In the genomic region with DNA sequence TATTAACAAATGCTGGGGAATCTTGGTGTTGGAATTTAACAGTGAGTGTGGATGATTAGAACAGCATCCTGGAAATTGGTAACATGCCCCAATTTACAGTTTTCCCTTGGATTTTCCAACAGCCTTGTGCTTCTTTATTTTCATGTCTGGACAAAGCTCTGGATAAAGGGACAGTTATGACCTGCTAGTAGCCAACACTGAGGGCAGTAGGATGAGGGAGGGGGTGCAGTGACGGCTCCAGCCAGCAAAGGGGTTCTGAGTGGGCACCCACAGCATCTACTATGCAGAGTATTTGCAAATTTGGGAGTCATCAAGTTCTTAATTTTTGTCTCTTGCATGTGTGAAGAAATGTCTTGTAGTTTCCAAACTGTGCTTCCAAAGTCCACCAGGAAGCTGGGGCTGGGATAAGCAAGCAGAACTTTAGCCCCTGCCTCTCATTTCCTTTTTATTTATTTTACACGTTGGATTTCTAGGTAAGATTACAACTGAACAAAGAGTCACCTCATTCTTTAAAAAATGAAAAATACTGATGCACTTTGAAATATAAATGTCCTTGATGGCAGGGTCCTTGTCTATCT, we compare ENCODE assay signal across 1 cellular context.
TF ChIP-seq lines count a peak whose summit lies in the region.

No MANE protein-coding gene starts in this region.

TF ChIP-seq in HepG2, 621 proteins besides CTCF, POLR2A, EP300 and RAD21 (continued from another document and continues in another):
- TF ChIP-seq MAZ (IDR thresholded peaks at IDR 0.05; ENCODE audit: borderline replicate concordance, low read depth, low read length), result no peak
- no peak for TF ChIP-seq MAZ (CRISPR knock-in tag; IDR thresholded peaks at IDR 0.05; ENCODE audit: low read depth)
- TF ChIP-seq ZNF547 (CRISPR knock-in tag; IDR thresholded peaks at IDR 0.05), result no peak
- TF ChIP-seq RBFOX2 (IDR thresholded peaks at IDR 0.05; ENCODE audit: low read depth, low read length), result peak; percentile 63
- TF ChIP-seq, protein P1, sequence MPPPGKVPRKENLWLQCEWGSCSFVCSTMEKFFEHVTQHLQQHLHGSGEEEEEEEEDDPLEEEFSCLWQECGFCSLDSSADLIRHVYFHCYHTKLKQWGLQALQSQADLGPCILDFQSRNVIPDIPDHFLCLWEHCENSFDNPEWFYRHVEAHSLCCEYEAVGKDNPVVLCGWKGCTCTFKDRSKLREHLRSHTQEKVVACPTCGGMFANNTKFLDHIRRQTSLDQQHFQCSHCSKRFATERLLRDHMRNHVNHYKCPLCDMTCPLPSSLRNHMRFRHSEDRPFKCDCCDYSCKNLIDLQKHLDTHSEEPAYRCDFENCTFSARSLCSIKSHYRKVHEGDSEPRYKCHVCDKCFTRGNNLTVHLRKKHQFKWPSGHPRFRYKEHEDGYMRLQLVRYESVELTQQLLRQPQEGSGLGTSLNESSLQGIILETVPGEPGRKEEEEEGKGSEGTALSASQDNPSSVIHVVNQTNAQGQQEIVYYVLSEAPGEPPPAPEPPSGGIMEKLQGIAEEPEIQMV (CRISPR knock-in tag; IDR thresholded peaks at IDR 0.05; ENCODE audit: low read depth), result no peak
- no peak for TF ChIP-seq FOSL1 (CRISPR knock-in tag; IDR thresholded peaks at IDR 0.05; ENCODE audit: borderline replicate concordance)
- no peak for TF ChIP-seq CREB3 (CRISPR knock-in tag; IDR thresholded peaks at IDR 0.05)
- 0 out of 2 replicates have a peak, but pooled peaks have one; percentile 28 for TF ChIP-seq FOXC1 (CRISPR knock-in tag; IDR thresholded peaks at IDR 0.05; ENCODE audit: borderline replicate concordance)
- no peak for TF ChIP-seq RFXAP (CRISPR knock-in tag; IDR thresholded peaks at IDR 0.05; ENCODE audit: borderline replicate concordance)
- TF ChIP-seq CEBPG (CRISPR knock-in tag; IDR thresholded peaks at IDR 0.05), result peak; percentile 74
- no peak for TF ChIP-seq ZNF792 (CRISPR knock-in tag; IDR thresholded peaks at IDR 0.05)
- TF ChIP-seq SMAD9 (CRISPR knock-in tag; IDR thresholded peaks at IDR 0.05), result no peak
- no peak for TF ChIP-seq ZNF776 (CRISPR knock-in tag; IDR thresholded peaks at IDR 0.05)
- no peak; the same call in 1 of the 2 replicates for TF ChIP-seq SOX13 (IDR thresholded peaks at IDR 0.05)
- peak in 1 of 2 experiments; percentile 86; a peak in 2 of 4 replicates for TF ChIP-seq SOX13 (CRISPR knock-in tag; conservative IDR thresholded peaks at IDR 0.05 in 1 of 2, IDR thresholded peaks at IDR 0.05 in 1 of 2)
- no peak; the same call in 1 of the 2 replicates for TF ChIP-seq ZNF607 (CRISPR knock-in tag; IDR thresholded peaks at IDR 0.05; ENCODE audit: borderline replicate concordance)
- no peak for TF ChIP-seq MEF2D (CRISPR knock-in tag; IDR thresholded peaks at IDR 0.05)
- TF ChIP-seq ZNF883 (CRISPR knock-in tag; IDR thresholded peaks at IDR 0.05; ENCODE audit: not compliant biosample characterization), result no peak
- no peak for TF ChIP-seq TBL1XR1 (IDR thresholded peaks at IDR 0.05; ENCODE audit: borderline replicate concordance, low read length, partially characterized antibody)
- peak; percentile 63; the same call in 1 of the 2 replicates for TF ChIP-seq ELF1 (CRISPR knock-in tag; IDR thresholded peaks at IDR 0.05)
- TF ChIP-seq REL (CRISPR knock-in tag; conservative IDR thresholded peaks at IDR 0.05), result no peak
- no peak for TF ChIP-seq MYPOP (CRISPR knock-in tag; IDR thresholded peaks at IDR 0.05)
- no peak for TF ChIP-seq ZNF652 (CRISPR knock-in tag; IDR thresholded peaks at IDR 0.05; ENCODE audit: borderline replicate concordance, low read depth)
- TF ChIP-seq ZBTB39 (CRISPR knock-in tag; IDR thresholded peaks at IDR 0.05), result no peak
- no peak for TF ChIP-seq ZHX2 (IDR thresholded peaks at IDR 0.05; ENCODE audit: low read depth)
- TF ChIP-seq ZHX2 (CRISPR knock-in tag; IDR thresholded peaks at IDR 0.05; ENCODE audit: borderline replicate concordance), result no peak
- no peak for TF ChIP-seq TOPORS (CRISPR knock-in tag; IDR thresholded peaks at IDR 0.05)
- no peak for TF ChIP-seq WIZ (CRISPR knock-in tag; IDR thresholded peaks at IDR 0.05)
- no peak for TF ChIP-seq ZNF34 (CRISPR knock-in tag; IDR thresholded peaks at IDR 0.05; ENCODE audit: borderline replicate concordance)
- TF ChIP-seq, protein P2, sequence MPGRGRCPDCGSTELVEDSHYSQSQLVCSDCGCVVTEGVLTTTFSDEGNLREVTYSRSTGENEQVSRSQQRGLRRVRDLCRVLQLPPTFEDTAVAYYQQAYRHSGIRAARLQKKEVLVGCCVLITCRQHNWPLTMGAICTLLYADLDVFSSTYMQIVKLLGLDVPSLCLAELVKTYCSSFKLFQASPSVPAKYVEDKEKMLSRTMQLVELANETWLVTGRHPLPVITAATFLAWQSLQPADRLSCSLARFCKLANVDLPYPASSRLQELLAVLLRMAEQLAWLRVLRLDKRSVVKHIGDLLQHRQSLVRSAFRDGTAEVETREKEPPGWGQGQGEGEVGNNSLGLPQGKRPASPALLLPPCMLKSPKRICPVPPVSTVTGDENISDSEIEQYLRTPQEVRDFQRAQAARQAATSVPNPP (CRISPR knock-in tag; IDR thresholded peaks at IDR 0.05), result no peak
- TF ChIP-seq TSC22D2 (CRISPR knock-in tag; IDR thresholded peaks at IDR 0.05; ENCODE audit: borderline replicate concordance), result no peak; the same call in 1 of the 2 replicates
- TF ChIP-seq ZNF17 (CRISPR knock-in tag; IDR thresholded peaks at IDR 0.05), result no peak
- no peak for TF ChIP-seq IRF1 (CRISPR knock-in tag; IDR thresholded peaks at IDR 0.05; ENCODE audit: low read depth)
- no peak for TF ChIP-seq ZNF746 (CRISPR knock-in tag; IDR thresholded peaks at IDR 0.05)
- TF ChIP-seq HOXA7 (CRISPR knock-in tag; IDR thresholded peaks at IDR 0.05), result no peak
- TF ChIP-seq MBNL3 (CRISPR knock-in tag; conservative IDR thresholded peaks at IDR 0.05), result no peak
- no peak for TF ChIP-seq ZNF749 (CRISPR knock-in tag; IDR thresholded peaks at IDR 0.05; ENCODE audit: borderline replicate concordance)
- TF ChIP-seq NCOA2 (CRISPR knock-in tag; IDR thresholded peaks at IDR 0.05), result peak; percentile 95
- peak; percentile 9 for TF ChIP-seq ZEB1 (IDR thresholded peaks at IDR 0.05; ENCODE audit: insufficient replicate concordance, low read depth)
- no peak for TF ChIP-seq REXO4 (CRISPR knock-in tag; IDR thresholded peaks at IDR 0.05; ENCODE audit: borderline replicate concordance)
- no peak for TF ChIP-seq ZIK1 (CRISPR knock-in tag; IDR thresholded peaks at IDR 0.05; ENCODE audit: borderline replicate concordance, low read depth)
- no peak for TF ChIP-seq NRL (CRISPR knock-in tag; IDR thresholded peaks at IDR 0.05; ENCODE audit: borderline replicate concordance)
- no peak for TF ChIP-seq PHF8 (CRISPR knock-in tag; IDR thresholded peaks at IDR 0.05)
- TF ChIP-seq RXRB (CRISPR knock-in tag; IDR thresholded peaks at IDR 0.05; ENCODE audit: borderline replicate concordance), result peak; percentile 63; the same call in 1 of the 2 replicates
- no peak for TF ChIP-seq ZSCAN5A (CRISPR knock-in tag; IDR thresholded peaks at IDR 0.05; ENCODE audit: borderline replicate concordance)
- no peak for TF ChIP-seq ZNF530 (CRISPR knock-in tag; IDR thresholded peaks at IDR 0.05; ENCODE audit: low read depth)
- TF ChIP-seq KLF12 (CRISPR knock-in tag; IDR thresholded peaks at IDR 0.05; ENCODE audit: borderline replicate concordance), result no peak
- TF ChIP-seq TCF7 (IDR thresholded peaks at IDR 0.05; ENCODE audit: low read depth), result peak; percentile 63
- TF ChIP-seq MYNN (CRISPR knock-in tag; IDR thresholded peaks at IDR 0.05; ENCODE audit: low read depth), result no peak
- no peak for TF ChIP-seq SALL2 (CRISPR knock-in tag; IDR thresholded peaks at IDR 0.05)
- TF ChIP-seq FOSL2 (CRISPR knock-in tag; IDR thresholded peaks at IDR 0.05), result peak; percentile 59
- no peak for TF ChIP-seq RFXANK (CRISPR knock-in tag; IDR thresholded peaks at IDR 0.05)
- TF ChIP-seq ZNF556 (CRISPR knock-in tag; IDR thresholded peaks at IDR 0.05; ENCODE audit: borderline replicate concordance), result no peak
- TF ChIP-seq ZNF12 (CRISPR knock-in tag; IDR thresholded peaks at IDR 0.05), result no peak
- TF ChIP-seq PHF20 (CRISPR knock-in tag; IDR thresholded peaks at IDR 0.05), result no peak
- TF ChIP-seq DNMT3B (CRISPR knock-in tag; conservative IDR thresholded peaks at IDR 0.05), result no peak
- TF ChIP-seq MXD3 (CRISPR knock-in tag; IDR thresholded peaks at IDR 0.05), result no peak
